In genomic region chr17:5516060-5516792, GRCh38 we compare ENCODE assay signal across 1 cellular context.
TF ChIP-seq lines count a peak whose summit lies in the region.

No MANE protein-coding gene starts in this region.

TF ChIP-seq in endothelial cell of umbilical vein, 7 proteins besides CTCF, POLR2A, EP300 and RAD21 (continued from another document):
- TF ChIP-seq MYC (IDR thresholded peaks at IDR 0.05; ENCODE audit: low read depth, low read length) (no peak), POLR2AphosphoS5 (IDR thresholded peaks at IDR 0.05; ENCODE audit: insufficient read depth, low read depth, low read length) (peak; percentile 58), JUN (IDR thresholded peaks at IDR 0.05; ENCODE audit: borderline replicate concordance, insufficient read depth, insufficient read length, low read depth) (peak; percentile 69), FOS (IDR thresholded peaks at IDR 0.05; ENCODE audit: borderline replicate concordance, insufficient read depth, low read length) (peak; percentile 88), EZH2 (IDR thresholded peaks at IDR 0.05; ENCODE audit: borderline replicate concordance, low read depth, low read length, severe bottlenecking) (no peak)
